In the genomic region with DNA sequence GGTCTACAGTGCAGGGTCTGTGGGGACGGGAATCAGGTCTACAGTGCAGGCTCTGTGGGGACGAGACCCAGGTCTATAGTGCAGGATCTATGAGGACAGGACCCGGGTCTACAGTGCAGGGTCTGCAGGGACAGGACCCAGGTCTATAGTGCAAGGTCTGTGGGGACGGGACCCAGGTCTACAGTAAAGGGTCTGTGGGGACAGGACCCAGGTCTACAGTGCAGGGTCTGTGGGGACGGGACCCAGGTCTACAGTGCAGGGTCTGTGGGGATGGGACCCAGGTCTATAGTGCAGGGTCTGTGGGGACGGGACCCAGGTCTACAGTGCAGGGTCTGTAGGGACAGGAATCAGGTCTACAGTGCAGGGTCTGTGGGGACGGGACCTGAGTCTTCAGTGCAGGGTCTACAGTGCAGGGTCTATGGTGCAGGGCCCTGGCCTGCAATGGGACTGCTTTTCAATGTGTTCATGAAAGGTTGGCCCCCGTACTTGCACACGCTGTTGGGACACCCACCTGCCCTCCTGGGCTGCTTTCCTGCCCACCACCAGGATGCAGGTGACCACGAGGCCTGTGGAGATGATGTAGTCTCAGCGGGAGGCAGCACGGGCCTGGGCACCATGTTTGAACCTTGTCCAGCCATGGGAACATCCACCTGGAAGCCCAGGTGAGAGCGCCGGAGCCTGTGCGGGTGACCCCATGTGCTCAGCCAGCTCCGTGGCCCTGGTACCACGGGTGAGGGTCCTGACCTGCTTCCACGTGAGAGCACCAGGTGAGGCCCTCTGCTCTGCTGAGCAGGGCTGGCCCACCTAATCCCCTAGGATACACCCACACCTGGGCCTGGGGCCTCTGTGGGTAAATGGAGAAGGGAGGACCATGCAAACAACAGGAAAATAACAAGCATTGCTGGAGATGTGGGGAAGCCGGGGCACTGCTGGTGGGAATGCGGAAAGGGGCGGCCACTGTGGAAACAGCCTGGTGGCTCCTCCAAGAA, we compare ENCODE assay signal across 1 cellular context.
TF ChIP-seq lines count a peak whose summit lies in the region.

No MANE protein-coding gene starts in this region.

TF ChIP-seq in IMR-90, 13 proteins besides CTCF, POLR2A, EP300 and RAD21 (continued from another document):
- no peak for TF ChIP-seq RFX5 (IDR thresholded peaks at IDR 0.05; ENCODE audit: low read depth, low read length)
- TF ChIP-seq MAZ (IDR thresholded peaks at IDR 0.05; ENCODE audit: borderline replicate concordance, low read depth, low read length): no peak
- TF ChIP-seq, protein P1, sequence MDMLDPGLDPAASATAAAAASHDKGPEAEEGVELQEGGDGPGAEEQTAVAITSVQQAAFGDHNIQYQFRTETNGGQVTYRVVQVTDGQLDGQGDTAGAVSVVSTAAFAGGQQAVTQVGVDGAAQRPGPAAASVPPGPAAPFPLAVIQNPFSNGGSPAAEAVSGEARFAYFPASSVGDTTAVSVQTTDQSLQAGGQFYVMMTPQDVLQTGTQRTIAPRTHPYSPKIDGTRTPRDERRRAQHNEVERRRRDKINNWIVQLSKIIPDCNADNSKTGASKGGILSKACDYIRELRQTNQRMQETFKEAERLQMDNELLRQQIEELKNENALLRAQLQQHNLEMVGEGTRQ (IDR thresholded peaks at IDR 0.05; ENCODE audit: low read depth, low read length): no peak
- TF ChIP-seq NFE2L2 (IDR thresholded peaks at IDR 0.05; ENCODE audit: low read depth, low read length): no peak
- no peak for TF ChIP-seq RCOR1 (IDR thresholded peaks at IDR 0.05; ENCODE audit: insufficient replicate concordance, low read length)
- TF ChIP-seq FOS (IDR thresholded peaks at IDR 0.05; ENCODE audit: low read depth, low read length): no peak
- no peak for TF ChIP-seq BHLHE40 (IDR thresholded peaks at IDR 0.05; ENCODE audit: low read depth, low read length)
